Comparison of ENCODE assay signal across 9 cellular contexts in the genomic region with DNA sequence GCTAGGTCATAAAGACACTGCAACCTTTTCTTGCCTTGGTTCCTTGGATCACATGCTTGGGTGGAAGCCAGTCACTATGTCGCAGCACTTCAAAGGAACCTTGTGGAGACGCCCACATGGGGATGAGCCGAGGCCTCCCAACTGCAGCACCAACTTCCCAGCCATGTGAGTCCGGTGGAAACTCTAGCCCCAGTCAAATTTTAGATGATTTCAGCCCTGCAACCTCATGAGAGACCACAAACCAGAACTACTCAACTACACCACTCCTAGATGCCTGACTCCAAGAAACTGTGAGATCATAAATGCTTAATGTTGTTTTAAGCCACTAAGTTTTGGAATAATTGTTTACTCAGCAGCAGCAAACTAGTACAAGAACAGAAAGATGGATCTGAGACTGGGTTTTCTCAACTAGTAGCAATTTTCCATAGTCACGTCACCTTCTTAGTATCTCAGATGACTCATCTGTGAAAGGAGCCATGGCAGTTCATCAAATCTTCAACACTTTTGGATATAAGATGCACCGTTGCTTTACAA.
DNase-seq lines count a peak whose midpoint lies in the region; ATAC-seq and TF ChIP-seq lines count a peak whose summit lies in the region.
"Had no signal": no experiment of that assay in that cellular context is flagged by ENCODE, and none has a peak within 500 bp of the region (broad histone marks: within the 10 kb centered on the region; RNA-seq: fewer than 3 reads in every experiment).

No MANE protein-coding gene starts in this region.

- no peak overlapping the region for H3K4me2 ChIP-seq in hepatocyte

- H3K4me3 ChIP-seq in GM06990 (replicated peaks; ENCODE audit: low read depth, low read length) (peak overlapping the region; percentile 30), SJSA1 (no peak overlapping the region), hepatocyte (no peak overlapping the region)

- peak; percentile 47 for ATAC-seq in GM21723 (IDR thresholded peaks at IDR 0.05; ENCODE audit: unreplicated experiment)

- 78% methylated on average over 6 of the region's 6 CpGs for WGBS in hepatocyte (ENCODE audit: low lambda C conversion rate, missing lambda C conversion rate)

- H4K20me1 ChIP-seq in hepatocyte (ENCODE audit: insufficient read depth, poor library complexity, severe bottlenecking): no peaks in the 10 kb centered on the region

- TF ChIP-seq CTCF in GM06990 (IDR thresholded peaks at IDR 0.05; ENCODE audit: insufficient read depth, low read length, poor library complexity, severe bottlenecking) (no peak), hepatocyte (IDR thresholded peaks at IDR 0.05; ENCODE audit: poor library complexity) (no peak)

- H3K4me1 ChIP-seq in SJSA1 (replicated peaks) (peaks cover 41% of the 10 kb centered on the region), hepatocyte (ENCODE audit: insufficient read depth) (peaks cover 24% of the 10 kb centered on the region)

- H2AFZ ChIP-seq in hepatocyte: no peak overlapping the region

- no peaks in the 10 kb centered on the region for H3K27me3 ChIP-seq in GM06990 (replicated peaks; ENCODE audit: control insufficient read depth, insufficient read depth, low read length)
- no peaks in the 10 kb centered on the region for H3K27me3 ChIP-seq in SJSA1 (replicated peaks)
- H3K27me3 ChIP-seq in hepatocyte: no peaks in the 10 kb centered on the region

- H3K79me2 ChIP-seq in hepatocyte: peaks cover 55% of the 10 kb centered on the region

- H3K36me3 ChIP-seq in GM06990 (ENCODE audit: control insufficient read depth, insufficient read depth, low read length) (no peaks in the 10 kb centered on the region), SJSA1 (no peaks in the 10 kb centered on the region), hepatocyte (replicated peaks; ENCODE audit: insufficient read depth, low read depth) (no peaks in the 10 kb centered on the region)

- H3K9me2 ChIP-seq in hepatocyte (replicated peaks; ENCODE audit: insufficient read depth): no peaks in the 10 kb centered on the region

- peak; percentile 62 for DNase-seq in GM06990 (ENCODE audit: extremely low read depth, insufficient read length)
- DNase-seq in SJSA1 (ENCODE audit: low read depth in 1 of 2, low spot score in 2 of 2): peak; percentile 60 to 71
- no peak for DNase-seq in hepatocyte (ENCODE audit: low spot score)
- DNase-seq in SW480 (ENCODE audit: low spot score): no peak
- no peak for DNase-seq in DMS53 treated with DMSO at 0.1 percent for 48 hours (lab: John Stamatoyannopoulos, UW; ENCODE audit: unreplicated experiment)
- no peak for DNase-seq in substantia nigra (lab: John Stamatoyannopoulos, UW)
- no peak for DNase-seq in NCI-H2081 treated with DMSO at 0.1 percent for 48 hours (lab: John Stamatoyannopoulos, UW)
- DNase-seq: NCI-H2171 had no signal

- H3K9me3 ChIP-seq in SJSA1 (replicated peaks) (no peaks in the 10 kb centered on the region), hepatocyte (ENCODE audit: low read depth) (no peaks in the 10 kb centered on the region)

- peak overlapping the region; percentile 41 for H3K27ac ChIP-seq in SJSA1
- H3K27ac ChIP-seq in hepatocyte: peak overlapping the region; percentile 26
- no peak overlapping the region for H3K27ac ChIP-seq in substantia nigra (ENCODE audit: low read depth, low read length, poor library complexity, severe bottlenecking)

Comparison
In these comparisons a context has a peak if more than half of its experiments do, and no peak if none do; other contexts are left out.
1. DNase-seq: peak in GM06990 (single experiment) and SJSA1 (2 of 2); none in hepatocyte (single experiment), SW480 (single experiment), DMS53 treated with DMSO at 0.1 percent for 48 hours (single experiment), substantia nigra (0 of 49) and NCI-H2081 treated with DMSO at 0.1 percent for 48 hours (single experiment).